In genomic region chr17:17774009-17774881, GRCh38 we compare ENCODE assay signal across 9 cellular contexts.
DNase-seq lines count a peak whose midpoint lies in the region; ATAC-seq and TF ChIP-seq lines count a peak whose summit lies in the region.
"Had no signal": no experiment of that assay in that cellular context is flagged by ENCODE, and none has a peak within 500 bp of the region (broad histone marks: within the 10 kb centered on the region; RNA-seq: fewer than 3 reads in every experiment).

No MANE protein-coding gene starts in this region.

- TF ChIP-seq CTCF in chondrocyte (IDR thresholded peaks at IDR 0.05), result peak; percentile 66
- TF ChIP-seq CTCF in lung (IDR thresholded peaks at IDR 0.05; ENCODE audit: control extremely low read depth, extremely low read depth), result no peak

- H3K9me3 Mint-ChIP-seq in chondrocyte (ENCODE audit: low read depth), result no peaks in the 10 kb centered on the region
- no peaks in the 10 kb centered on the region for H3K9me3 Mint-ChIP-seq in effector memory CD8-positive, alpha-beta T cell

- H3K4me1 Mint-ChIP-seq in chondrocyte (ENCODE audit: low read depth), result peaks cover 28% of the 10 kb centered on the region
- peaks cover 5 to 11% of the 10 kb centered on the region in 2 donors for H3K4me1 Mint-ChIP-seq in effector memory CD8-positive, alpha-beta T cell (ENCODE audit: low read depth in 2 of 2)

- peak overlapping the region; percentile 56 to 74 for H3K27ac ChIP-seq in lung (ENCODE audit: low read depth in 1 of 2, low read length in 1 of 2)

- no peaks in the 10 kb centered on the region for H3K27me3 Mint-ChIP-seq in chondrocyte (ENCODE audit: low read depth)
- H3K27me3 Mint-ChIP-seq in effector memory CD8-positive, alpha-beta T cell, result no peaks in the 10 kb centered on the region

- H3K9me3 ChIP-seq in lung (ENCODE audit: control insufficient read depth in 2 of 2, insufficient read depth in 1 of 2, low read length in 1 of 2), result no peaks in the 10 kb centered on the region

- DNase-seq in stimulated activated CD4-positive, alpha-beta T cell treated with anti-CD3 and anti-CD28 coated beads, Interleukin-1b, Interleukin-23, amount 100 ng/mL, for 48 hours, result peak; percentile 26
- DNase-seq in stimulated activated CD4-positive, alpha-beta T cell treated with anti-CD3 and anti-CD28 coated beads, Interleukin-15, amount 100 ng/mL, for 24 hours, result no peak
- DNase-seq in chondrocyte (ENCODE audit: low spot score) (peak; percentile 86), lung (ENCODE audit: low spot score) (no peak), NCI-H1694 (lab: John Stamatoyannopoulos, UW) (no peak)
- DNase-seq in effector memory CD8-positive, alpha-beta T cell, result no peak
- DNase-seq: COR-L47 had no signal

- WGBS in lung, 2 donors, result 57 to 67% methylated on average over 21 of the region's 21 CpGs

- H3K36me3 Mint-ChIP-seq in chondrocyte (ENCODE audit: low read depth), result no peaks in the 10 kb centered on the region
- H3K36me3 Mint-ChIP-seq in effector memory CD8-positive, alpha-beta T cell (ENCODE audit: insufficient read depth), result peaks cover 5% of the 10 kb centered on the region

- ATAC-seq in lung (ENCODE audit: insufficient read depth, low FRiP score), result no peak
- no peak for ATAC-seq in GM21786 (IDR thresholded peaks at IDR 0.05; ENCODE audit: unreplicated experiment)
- ATAC-seq in effector memory CD8-positive, alpha-beta T cell (replicated peaks), result no peak
- ATAC-seq in HG03354 (IDR thresholded peaks at IDR 0.05; ENCODE audit: poor library complexity, severe bottlenecking, unreplicated experiment), result no peak

- H3K27ac Mint-ChIP-seq in chondrocyte (ENCODE audit: unreplicated experiment), result peak overlapping the region; percentile 36
- H3K27ac Mint-ChIP-seq in effector memory CD8-positive, alpha-beta T cell, result peak overlapping the region in 1 of 2 donors; percentile 15

- H3K4me3 ChIP-seq in lung, result no peak overlapping the region

- no peak overlapping the region for H3K4me3 Mint-ChIP-seq in chondrocyte (ENCODE audit: unreplicated experiment)
- no peak overlapping the region for H3K4me3 Mint-ChIP-seq in effector memory CD8-positive, alpha-beta T cell

- H3K4me1 ChIP-seq in lung (ENCODE audit: control insufficient read depth in 2 of 2, insufficient read depth in 2 of 2, low read length in 2 of 2), result peaks cover 6 to 15% of the 10 kb centered on the region in 2 donors

- no peaks in the 10 kb centered on the region for H3K36me3 ChIP-seq in lung (ENCODE audit: control insufficient read depth in 2 of 2, insufficient read depth in 2 of 2, low read length in 2 of 2)

- H3K27me3 ChIP-seq in lung (ENCODE audit: control insufficient read depth, insufficient read depth), result no peaks in the 10 kb centered on the region

Comparison
In these comparisons a context has a peak if more than half of its experiments do, and no peak if none do; other contexts are left out.
1. DNase-seq: peak in stimulated activated CD4-positive, alpha-beta T cell treated with anti-CD3 and anti-CD28 coated beads, Interleukin-1b, Interleukin-23, amount 100 ng/mL, for 48 hours (single experiment) and chondrocyte (single experiment); none in stimulated activated CD4-positive, alpha-beta T cell treated with anti-CD3 and anti-CD28 coated beads, Interleukin-15, amount 100 ng/mL, for 24 hours (single experiment), lung (single experiment), effector memory CD8-positive, alpha-beta T cell (0 of 3) and NCI-H1694 (single experiment).